In genomic region chr1:95233737-95234493, GRCh38 we compare ENCODE assay signal across 9 cellular contexts. TPM values are rescaled to one million over a fixed set of nuclear protein-coding genes. Genes with fewer than 3 reads are reported as not detected.
DNase-seq lines count a peak whose midpoint lies in the region; ATAC-seq, FAIRE-seq and TF ChIP-seq lines count a peak whose summit lies in the region.
"Had no signal": no experiment of that assay in that cellular context is flagged by ENCODE, and none has a peak within 500 bp of the region (broad histone marks: within the 10 kb centered on the region; RNA-seq: fewer than 3 reads in every experiment).

TSS of gene RWDD3 (plus strand) at chr1:95234210. CDS start at chr1:95234231, 21 bp downstream.

- H3K4me2 ChIP-seq in astrocyte (ENCODE audit: low read length), result peak within 1 kb of the TSS; percentile 99

- TF ChIP-seq CTCF in astrocyte (IDR thresholded peaks at IDR 0.05; ENCODE audit: insufficient read depth, low read depth, low read length), result peak; percentile 24
- TF ChIP-seq CTCF in retinal pigment epithelial cell (conservative IDR thresholded peaks at IDR 0.05; ENCODE audit: low read depth, low read length), result peak; percentile 58

- H3K79me2 ChIP-seq in astrocyte (ENCODE audit: insufficient read depth, low read length), result peaks cover 29% of the 10 kb centered on the region

- H2AFZ ChIP-seq in astrocyte (ENCODE audit: low read depth, low read length), result peak within 1 kb of the TSS; percentile 100

- H3K9ac ChIP-seq in astrocyte (ENCODE audit: low read length), result peak within 1 kb of the TSS; percentile 91

- peaks cover 8% of the 10 kb centered on the region for H3K4me1 ChIP-seq in astrocyte (ENCODE audit: insufficient read depth, low read length)

- peak within 1 kb of the TSS; percentile 95 for H3K4me3 Mint-ChIP-seq in astrocyte (ENCODE audit: unreplicated experiment)

- peak; percentile 92 for ATAC-seq in HG02938 (IDR thresholded peaks at IDR 0.05; ENCODE audit: unreplicated experiment)

- no peaks in the 10 kb centered on the region for H3K27me3 ChIP-seq in astrocyte (ENCODE audit: insufficient read depth, low read length)

- H3K9me3 Mint-ChIP-seq in astrocyte (ENCODE audit: unreplicated experiment), result no peaks in the 10 kb centered on the region

- peaks cover 16% of the 10 kb centered on the region for H4K20me1 ChIP-seq in astrocyte (ENCODE audit: insufficient read depth, low read length)

- DNase-seq in NCI-H1436 (lab: John Stamatoyannopoulos, UW) (peak; percentile 80), NCI-H1436 treated with DMSO at 0.1 percent for 48 hours (lab: John Stamatoyannopoulos, UW) (no peak), NCI-H187 (lab: John Stamatoyannopoulos, UW) (peak; percentile 39 to 72), T-helper 22 cell (ENCODE audit: low read depth) (peak; percentile 80), astrocyte (ENCODE audit: low read depth) (peak; percentile 71), hepatic stellate cell (ENCODE audit: low spot score) (peak; percentile 88), retinal pigment epithelial cell (ENCODE audit: low read depth) (no peak)

- H3K27ac Mint-ChIP-seq in astrocyte (ENCODE audit: unreplicated experiment), result peak within 1 kb of the TSS; percentile 92

- peaks cover 21% of the 10 kb centered on the region for H3K4me1 Mint-ChIP-seq in astrocyte (ENCODE audit: low read depth, unreplicated experiment)

- H3K4me3 ChIP-seq in astrocyte (ENCODE audit: insufficient read depth, low read depth, low read length) (peak within 1 kb of the TSS; percentile 72), retinal pigment epithelial cell (ENCODE audit: low read length) (peak within 1 kb of the TSS; percentile 85)

- no peaks in the 10 kb centered on the region for H3K36me3 ChIP-seq in astrocyte (ENCODE audit: insufficient read depth, low read length)

- H3K27me3 Mint-ChIP-seq in astrocyte (ENCODE audit: low read depth, unreplicated experiment), result no peaks in the 10 kb centered on the region

- H3K9me3 ChIP-seq in astrocyte (ENCODE audit: insufficient read depth, low read depth, low read length), result no peaks in the 10 kb centered on the region

- FAIRE-seq in astrocyte (lab: Jason Lieb, UNC), result no peak
- FAIRE-seq: A204.1 had no signal

- H3K36me3 Mint-ChIP-seq in astrocyte (ENCODE audit: low read depth, unreplicated experiment), result no peaks in the 10 kb centered on the region

- H3K27ac ChIP-seq in astrocyte (ENCODE audit: low read depth, low read length), result peak within 1 kb of the TSS; percentile 68

RNA-seq across cellular contexts. Expression of gene RWDD3, which starts in this region (rescaled TPM):
- 20.0 and 22.2 TPM in 2 replicates for total RNA-seq in astrocyte

Comparison
In these comparisons a context has a peak if more than half of its experiments do, and no peak if none do; other contexts are left out.
1. DNase-seq: peak in NCI-H1436 (single experiment), NCI-H187 (2 of 2), T-helper 22 cell (single experiment), astrocyte (single experiment) and hepatic stellate cell (single experiment); none in NCI-H1436 treated with DMSO at 0.1 percent for 48 hours (single experiment) and retinal pigment epithelial cell (single experiment).